ENCODE assay signal across 8 cellular contexts in the genomic region with DNA sequence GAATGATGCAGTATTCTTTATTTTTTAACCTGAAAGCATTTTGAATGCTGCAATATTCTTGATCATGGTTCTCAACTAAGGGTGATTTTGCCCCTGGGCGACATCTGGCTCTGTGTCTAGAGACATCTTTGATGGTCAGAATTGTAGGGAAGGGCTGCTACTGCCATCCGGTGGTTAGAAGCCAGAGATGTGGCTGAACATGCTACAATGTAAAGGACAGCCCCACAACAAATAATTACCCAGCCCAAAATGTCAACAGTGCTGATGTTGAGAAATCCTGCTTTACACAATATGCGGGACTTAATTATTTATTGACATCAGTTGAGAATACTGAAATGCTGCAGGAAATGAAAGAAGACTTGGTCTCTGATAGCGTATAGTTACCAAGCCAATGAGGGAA. TPM values are rescaled to one million over a fixed set of nuclear protein-coding genes. Genes with fewer than 3 reads are reported as not detected.
DNase-seq lines count a peak whose midpoint lies in the region; ATAC-seq, FAIRE-seq and TF ChIP-seq lines count a peak whose summit lies in the region.

No MANE protein-coding gene starts in this region.

- H3K27ac Mint-ChIP-seq in astrocyte (ENCODE audit: unreplicated experiment) (no peak overlapping the region), neural progenitor cell (no peak overlapping the region)
- H3K27ac Mint-ChIP-seq in activated T-helper 1 cell treated with anti-CD3 and anti-CD28 coated beads, Interleukin-12 subunit alpha, Interleukin-12 subunit beta, Interleukin-2, Interleukin-4 antibody, amounts not matched to agents 30 ng/mL and 10 ng/mL and 1 ng/mL, durations not matched to agents 14 hours and 24 hours and 36 hours = no peak overlapping the region

- no peak for FAIRE-seq in astrocyte (lab: Jason Lieb, UNC)

- no peaks in the 10 kb centered on the region for H3K36me3 ChIP-seq in astrocyte (ENCODE audit: insufficient read depth, low read length)
- no peaks in the 10 kb centered on the region for H3K36me3 ChIP-seq in neural progenitor cell
- no peaks in the 10 kb centered on the region for H3K36me3 ChIP-seq in ascending aorta

- H3K36me3 Mint-ChIP-seq in astrocyte (ENCODE audit: low read depth, unreplicated experiment) = no peaks in the 10 kb centered on the region
- no peaks in the 10 kb centered on the region for H3K36me3 Mint-ChIP-seq in neural progenitor cell
- no peaks in the 10 kb centered on the region for H3K36me3 Mint-ChIP-seq in activated T-helper 1 cell treated with anti-CD3 and anti-CD28 coated beads, Interleukin-12 subunit alpha, Interleukin-12 subunit beta, Interleukin-2, Interleukin-4 antibody, amounts not matched to agents 30 ng/mL and 10 ng/mL and 1 ng/mL, durations not matched to agents 14 hours and 24 hours and 36 hours (ENCODE audit: low read depth)

- no peaks in the 10 kb centered on the region for H3F3A ChIP-seq in neural progenitor cell (ENCODE audit: low read depth)

- no peak overlapping the region for H2AFZ ChIP-seq in astrocyte (ENCODE audit: low read depth, low read length)
- H2AFZ ChIP-seq in neural progenitor cell (replicated peaks) = no peak overlapping the region

- H3K79me2 ChIP-seq in astrocyte (ENCODE audit: insufficient read depth, low read length) (no peaks in the 10 kb centered on the region), neural progenitor cell (ENCODE audit: low read depth) (no peaks in the 10 kb centered on the region)

- TF ChIP-seq CTCF in GM10266 (IDR thresholded peaks at IDR 0.05; ENCODE audit: control insufficient read depth, insufficient read depth, low read depth, missing control alignments) (peak; percentile 45), NB4 (IDR thresholded peaks at IDR 0.05; ENCODE audit: low read depth, low read length) (peak; percentile 62), astrocyte (IDR thresholded peaks at IDR 0.05; ENCODE audit: insufficient read depth, low read depth, low read length) (peak; percentile 48), neural progenitor cell (IDR thresholded peaks at IDR 0.05) (peak; percentile 65), ascending aorta (IDR thresholded peaks at IDR 0.05) (no peak)

- H4K20me1 ChIP-seq in astrocyte (ENCODE audit: insufficient read depth, low read length) (no peaks in the 10 kb centered on the region), neural progenitor cell (ENCODE audit: low read depth) (no peaks in the 10 kb centered on the region)

- H3K9me3 ChIP-seq in astrocyte (ENCODE audit: insufficient read depth, low read depth, low read length) (no peaks in the 10 kb centered on the region), neural progenitor cell (ENCODE audit: low read depth) (no peaks in the 10 kb centered on the region), ascending aorta (peaks cover 0 to 2% of the 10 kb centered on the region in 2 donors)

- H3K4me1 ChIP-seq in astrocyte (ENCODE audit: insufficient read depth, low read length) (no peaks in the 10 kb centered on the region), neural progenitor cell (no peaks in the 10 kb centered on the region), ascending aorta (no peaks in the 10 kb centered on the region)

- DNase-seq in GM10266 (ENCODE audit: extremely low spot score) = no peak
- peak; percentile 77 for DNase-seq in NB4 (ENCODE audit: low read depth)
- no peak for DNase-seq in astrocyte (ENCODE audit: low read depth)
- peak; percentile 60 for DNase-seq in neural progenitor cell (ENCODE audit: low spot score)
- DNase-seq in Right ventricle myocardium superior = no peak
- DNase-seq in ascending aorta (ENCODE audit: low spot score in 2 of 2) = no peak
- no peak for DNase-seq in activated T-helper 1 cell treated with anti-CD3 and anti-CD28 coated beads, Interleukin-12 subunit alpha, Interleukin-12 subunit beta, Interleukin-2, Interleukin-4 antibody, amounts not matched to agents 30 ng/mL and 10 ng/mL and 1 ng/mL, durations not matched to agents 14 hours and 24 hours and 36 hours (ENCODE audit: low spot score)

- H3K4me3 ChIP-seq in NB4 (ENCODE audit: low read depth, low read length) (no peak overlapping the region), astrocyte (ENCODE audit: insufficient read depth, low read depth, low read length) (no peak overlapping the region), neural progenitor cell (no peak overlapping the region), ascending aorta (no peak overlapping the region)

- intact Hi-C loops in Right ventricle myocardium superior (cut with DNase I) (no loop called here), ascending aorta (cut with DNase I) (no loop called here)
- intact Hi-C loops in activated T-helper 1 cell treated with anti-CD3 and anti-CD28 coated beads, Interleukin-12 subunit alpha, Interleukin-12 subunit beta, Interleukin-2, Interleukin-4 antibody, amounts not matched to agents 30 ng/mL and 10 ng/mL and 1 ng/mL, durations not matched to agents 14 hours and 24 hours and 36 hours (cut with micrococcal nuclease) = no loop called here

- H3K4me1 Mint-ChIP-seq in astrocyte (ENCODE audit: low read depth, unreplicated experiment) = no peaks in the 10 kb centered on the region
- no peaks in the 10 kb centered on the region for H3K4me1 Mint-ChIP-seq in neural progenitor cell
- H3K4me1 Mint-ChIP-seq in activated T-helper 1 cell treated with anti-CD3 and anti-CD28 coated beads, Interleukin-12 subunit alpha, Interleukin-12 subunit beta, Interleukin-2, Interleukin-4 antibody, amounts not matched to agents 30 ng/mL and 10 ng/mL and 1 ng/mL, durations not matched to agents 14 hours and 24 hours and 36 hours (ENCODE audit: low read depth) = no peaks in the 10 kb centered on the region

- H3K27ac ChIP-seq in astrocyte (ENCODE audit: low read depth, low read length) = no peak overlapping the region
- no peak overlapping the region for H3K27ac ChIP-seq in neural progenitor cell
- no peak overlapping the region for H3K27ac ChIP-seq in ascending aorta

- no peaks in the 10 kb centered on the region for H3K27me3 ChIP-seq in astrocyte (ENCODE audit: insufficient read depth, low read length)
- H3K27me3 ChIP-seq in neural progenitor cell = no peaks in the 10 kb centered on the region
- no peaks in the 10 kb centered on the region for H3K27me3 ChIP-seq in ascending aorta

- H3K4me3 Mint-ChIP-seq in astrocyte (ENCODE audit: unreplicated experiment) = no peak overlapping the region
- no peak overlapping the region for H3K4me3 Mint-ChIP-seq in neural progenitor cell
- H3K4me3 Mint-ChIP-seq in activated T-helper 1 cell treated with anti-CD3 and anti-CD28 coated beads, Interleukin-12 subunit alpha, Interleukin-12 subunit beta, Interleukin-2, Interleukin-4 antibody, amounts not matched to agents 30 ng/mL and 10 ng/mL and 1 ng/mL, durations not matched to agents 14 hours and 24 hours and 36 hours = no peak overlapping the region

- no peak overlapping the region for H3K4me2 ChIP-seq in astrocyte (ENCODE audit: low read length)
- no peak overlapping the region for H3K4me2 ChIP-seq in neural progenitor cell

- peak; percentile 57 for ATAC-seq in GM21786 (IDR thresholded peaks at IDR 0.05; ENCODE audit: unreplicated experiment)
- no peak for ATAC-seq in Right ventricle myocardium superior (ENCODE audit: poor library complexity)

- H3K9ac ChIP-seq in astrocyte (ENCODE audit: low read length) (no peak overlapping the region), neural progenitor cell (no peak overlapping the region)

- H3K9me3 Mint-ChIP-seq in astrocyte (ENCODE audit: unreplicated experiment) = peaks cover 3% of the 10 kb centered on the region
- peaks cover 1% of the 10 kb centered on the region for H3K9me3 Mint-ChIP-seq in neural progenitor cell
- H3K9me3 Mint-ChIP-seq in activated T-helper 1 cell treated with anti-CD3 and anti-CD28 coated beads, Interleukin-12 subunit alpha, Interleukin-12 subunit beta, Interleukin-2, Interleukin-4 antibody, amounts not matched to agents 30 ng/mL and 10 ng/mL and 1 ng/mL, durations not matched to agents 14 hours and 24 hours and 36 hours = no peaks in the 10 kb centered on the region

- H3K27me3 Mint-ChIP-seq in astrocyte (ENCODE audit: low read depth, unreplicated experiment) = no peaks in the 10 kb centered on the region
- no peaks in the 10 kb centered on the region for H3K27me3 Mint-ChIP-seq in neural progenitor cell (ENCODE audit: insufficient read depth, low read depth)
- H3K27me3 Mint-ChIP-seq in activated T-helper 1 cell treated with anti-CD3 and anti-CD28 coated beads, Interleukin-12 subunit alpha, Interleukin-12 subunit beta, Interleukin-2, Interleukin-4 antibody, amounts not matched to agents 30 ng/mL and 10 ng/mL and 1 ng/mL, durations not matched to agents 14 hours and 24 hours and 36 hours (ENCODE audit: insufficient read depth) = peaks cover 10% of the 10 kb centered on the region

- TF ChIP-seq POLR2A in NB4 (IDR thresholded peaks at IDR 0.05; ENCODE audit: extremely low read depth, insufficient read length) = no peak

RNA-seq across cellular contexts. Expression of a gene that starts 37.5 kb away (rescaled TPM):
- total RNA-seq in astrocyte = 0.60 and 1.7 TPM in 2 replicates
- not detected in 2 replicates for total RNA-seq in neural progenitor cell (ENCODE audit: low replicate concordance)
- not detected for total RNA-seq in Right ventricle myocardium superior
- total RNA-seq in ascending aorta = not detected
- not detected in 2 replicates for total RNA-seq in activated T-helper 1 cell treated with anti-CD3 and anti-CD28 coated beads, Interleukin-12 subunit alpha, Interleukin-12 subunit beta, Interleukin-2, Interleukin-4 antibody, amounts not matched to agents 30 ng/mL and 10 ng/mL and 1 ng/mL, durations not matched to agents 14 hours and 24 hours and 36 hours

RNA-seq across cellular contexts. Expression of a gene that starts 57.7 kb away (rescaled TPM):
- total RNA-seq in astrocyte (not detected in 2 replicates), neural progenitor cell (ENCODE audit: low replicate concordance) (not detected in 2 replicates), Right ventricle myocardium superior (not detected), ascending aorta (not detected)
- total RNA-seq in activated T-helper 1 cell treated with anti-CD3 and anti-CD28 coated beads, Interleukin-12 subunit alpha, Interleukin-12 subunit beta, Interleukin-2, Interleukin-4 antibody, amounts not matched to agents 30 ng/mL and 10 ng/mL and 1 ng/mL, durations not matched to agents 14 hours and 24 hours and 36 hours = not detected in 2 replicates

Comparison
In these comparisons a context has a peak if more than half of its experiments do, and no peak if none do; other contexts are left out.
1. DNase-seq: peak in NB4 (single experiment) and neural progenitor cell (single experiment); none in GM10266 (single experiment), astrocyte (single experiment), Right ventricle myocardium superior (single experiment), ascending aorta (0 of 2) and activated T-helper 1 cell treated with anti-CD3 and anti-CD28 coated beads, Interleukin-12 subunit alpha, Interleukin-12 subunit beta, Interleukin-2, Interleukin-4 antibody, amounts not matched to agents 30 ng/mL and 10 ng/mL and 1 ng/mL, durations not matched to agents 14 hours and 24 hours and 36 hours (single experiment).
2. CTCF ChIP-seq: peak in GM10266 (single experiment), NB4 (single experiment), astrocyte (single experiment) and neural progenitor cell (single experiment); none in ascending aorta (0 of 3).